Comparison of ENCODE assay signal across 16 cellular contexts in the genomic region with DNA sequence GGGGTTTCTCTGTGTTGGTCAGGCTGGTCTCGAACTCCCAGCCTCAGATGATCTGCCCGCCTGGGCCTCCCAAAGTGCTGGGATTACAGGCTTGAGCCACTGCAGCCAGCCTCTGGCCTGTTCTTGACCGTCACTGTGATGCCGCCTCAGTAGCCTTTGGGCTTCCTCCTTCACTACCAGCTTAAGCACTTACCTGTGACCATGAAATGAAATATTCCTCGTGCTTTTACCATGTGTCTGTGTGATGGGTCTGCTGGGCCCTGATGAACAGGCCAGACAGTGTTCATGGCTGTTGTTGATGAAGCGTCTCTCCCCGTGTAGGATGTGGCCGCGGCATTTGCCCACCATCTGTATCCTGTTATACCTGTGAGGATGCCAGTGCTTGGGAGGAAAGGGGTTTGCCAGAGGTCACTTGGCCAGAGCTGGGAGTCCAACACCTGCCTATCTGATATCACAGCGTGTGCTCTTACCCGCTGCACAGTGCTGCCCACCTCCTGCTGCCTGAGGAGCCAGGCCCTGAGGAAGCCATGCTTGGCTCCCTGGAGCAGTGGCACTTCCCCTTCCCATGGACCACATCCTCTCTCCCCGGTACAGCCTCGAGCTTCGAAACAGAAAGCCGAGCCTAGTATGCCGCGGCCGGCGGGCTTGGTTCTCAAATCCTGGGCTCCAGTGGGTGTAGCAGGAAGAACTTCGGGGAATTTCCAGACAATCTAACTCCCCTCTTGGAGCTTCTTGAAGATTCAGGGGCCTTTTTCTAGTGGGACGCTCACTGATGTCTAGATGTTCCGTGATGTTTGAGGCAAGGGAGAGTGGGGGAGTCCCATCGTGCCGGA.
DNase-seq lines count a peak whose midpoint lies in the region; ATAC-seq, FAIRE-seq and TF ChIP-seq lines count a peak whose summit lies in the region.
"Had no signal": no experiment of that assay in that cellular context is flagged by ENCODE, and none has a peak within 500 bp of the region (broad histone marks: within the 10 kb centered on the region; RNA-seq: fewer than 3 reads in every experiment).

No MANE protein-coding gene starts in this region.

- peaks cover 2% of the 10 kb centered on the region for H3K36me3 Mint-ChIP-seq in endodermal cell (ENCODE audit: low read depth)

- H3K9ac ChIP-seq in endodermal cell (ENCODE audit: extremely low read depth, low read length, poor library complexity, severe bottlenecking): no peak overlapping the region
- H3K9ac ChIP-seq: neural progenitor cell had no signal

- WGBS in endodermal cell (ENCODE audit: insufficient coverage in 1 of 2, insufficient read length in 1 of 2), 2 experiments: 93 to 100% methylated on average over 3 to 24 of the region's 24 CpGs
- WGBS in pancreas, 2 donors: 90 to 92% methylated on average over 24 of the region's 24 CpGs

- H3K4me3 ChIP-seq in endodermal cell (ENCODE audit: low read length) (no peak overlapping the region), pancreas (no peak overlapping the region)
- H3K4me3 ChIP-seq: neural progenitor cell had no signal

- no peak overlapping the region for H3K27ac Mint-ChIP-seq in endodermal cell
- H3K27ac Mint-ChIP-seq: neural progenitor cell had no signal

- H3K27ac ChIP-seq in endodermal cell (ENCODE audit: low read depth, low read length): no peak overlapping the region
- H3K27ac ChIP-seq in pancreas: no peak overlapping the region
- H3K27ac ChIP-seq: 22Rv1, neural progenitor cell had no signal

- in situ Hi-C loops in KBM-7 (cut with MboI; ENCODE audit: low pct_unique_long_range_greater_than_20kb, low sequenced_read_pairs): no loop called here

- intact Hi-C loops in pancreas (cut with DNase I): no loop called here

- no peaks in the 10 kb centered on the region for H3K9me3 ChIP-seq in endodermal cell (ENCODE audit: control insufficient read depth, low read length)
- no peaks in the 10 kb centered on the region for H3K9me3 ChIP-seq in pancreas

- H3K27me3 ChIP-seq in endodermal cell (ENCODE audit: control insufficient read depth, insufficient read depth, low read length, poor library complexity, severe bottlenecking): no peaks in the 10 kb centered on the region
- H3K27me3 ChIP-seq in pancreas: no peaks in the 10 kb centered on the region
- H3K27me3 ChIP-seq: neural progenitor cell had no signal

- H3K4me1 Mint-ChIP-seq in endodermal cell: peaks cover 11% of the 10 kb centered on the region

- no peak overlapping the region for H3K4me3 Mint-ChIP-seq in endodermal cell
- H3K4me3 Mint-ChIP-seq: H9, neural progenitor cell had no signal

- H3K36me3 ChIP-seq in endodermal cell (ENCODE audit: control insufficient read depth, insufficient read depth, low read length) (no peaks in the 10 kb centered on the region), pancreas (no peaks in the 10 kb centered on the region)
- H3K36me3 ChIP-seq: neural progenitor cell had no signal

- peak; percentile 14 for DNase-seq in NOMO-1 treated with DMSO at 0.1 percent for 48 hours (lab: John Stamatoyannopoulos, UW; ENCODE audit: unreplicated experiment)
- no peak for DNase-seq in NOMO-1 treated with dmso at 0.1 percent for 144 hours (lab: John Stamatoyannopoulos, UW; ENCODE audit: unreplicated experiment)
- DNase-seq in KBM-7: peak; percentile 54
- DNase-seq in endodermal cell: peak; percentile 34
- no peak for DNase-seq in pancreas
- no peak for DNase-seq in T1000 (lab: John Stamatoyannopoulos, UW)
- DNase-seq in activated T-cell treated with anti-CD3 and anti-CD28 coated beads, Interleukin-2, amount 50 U/mL, for 1 hour: no peak
- no peak for DNase-seq in cerebellar nuclear complex (lab: John Stamatoyannopoulos, UW)
- DNase-seq: H9, KG1, kidney, trophoblast cell had no signal

- peaks cover 12% of the 10 kb centered on the region for H3K9me3 Mint-ChIP-seq in endodermal cell

- peak in 3 of 4 donors; percentile 25 to 55 (median 45) for ATAC-seq in pancreas

- peaks cover 6% of the 10 kb centered on the region for H3K27me3 Mint-ChIP-seq in endodermal cell (ENCODE audit: insufficient read depth)

- H3K4me1 ChIP-seq in endodermal cell (ENCODE audit: control insufficient read depth, insufficient read depth, low read length) (no peaks in the 10 kb centered on the region), pancreas (no peaks in the 10 kb centered on the region)

- FAIRE-seq in pancreas (lab: Jason Lieb, UNC): no peak
- FAIRE-seq: colon, D721Med, kidney had no signal

- no peak for TF ChIP-seq CTCF in endodermal cell (conservative IDR thresholded peaks at IDR 0.05)
- no peak for TF ChIP-seq CTCF in pancreas (IDR thresholded peaks at IDR 0.05)

Comparison
In these comparisons a context has a peak if more than half of its experiments do, and no peak if none do; other contexts are left out.
1. DNase-seq: peak in NOMO-1 treated with DMSO at 0.1 percent for 48 hours (single experiment), KBM-7 (single experiment) and endodermal cell (single experiment); none in NOMO-1 treated with dmso at 0.1 percent for 144 hours (single experiment), pancreas (0 of 6), T1000 (single experiment), activated T-cell treated with anti-CD3 and anti-CD28 coated beads, Interleukin-2, amount 50 U/mL, for 1 hour (single experiment) and cerebellar nuclear complex (0 of 2).